ENCODE assay signal across 10 cellular contexts in the genomic region with DNA sequence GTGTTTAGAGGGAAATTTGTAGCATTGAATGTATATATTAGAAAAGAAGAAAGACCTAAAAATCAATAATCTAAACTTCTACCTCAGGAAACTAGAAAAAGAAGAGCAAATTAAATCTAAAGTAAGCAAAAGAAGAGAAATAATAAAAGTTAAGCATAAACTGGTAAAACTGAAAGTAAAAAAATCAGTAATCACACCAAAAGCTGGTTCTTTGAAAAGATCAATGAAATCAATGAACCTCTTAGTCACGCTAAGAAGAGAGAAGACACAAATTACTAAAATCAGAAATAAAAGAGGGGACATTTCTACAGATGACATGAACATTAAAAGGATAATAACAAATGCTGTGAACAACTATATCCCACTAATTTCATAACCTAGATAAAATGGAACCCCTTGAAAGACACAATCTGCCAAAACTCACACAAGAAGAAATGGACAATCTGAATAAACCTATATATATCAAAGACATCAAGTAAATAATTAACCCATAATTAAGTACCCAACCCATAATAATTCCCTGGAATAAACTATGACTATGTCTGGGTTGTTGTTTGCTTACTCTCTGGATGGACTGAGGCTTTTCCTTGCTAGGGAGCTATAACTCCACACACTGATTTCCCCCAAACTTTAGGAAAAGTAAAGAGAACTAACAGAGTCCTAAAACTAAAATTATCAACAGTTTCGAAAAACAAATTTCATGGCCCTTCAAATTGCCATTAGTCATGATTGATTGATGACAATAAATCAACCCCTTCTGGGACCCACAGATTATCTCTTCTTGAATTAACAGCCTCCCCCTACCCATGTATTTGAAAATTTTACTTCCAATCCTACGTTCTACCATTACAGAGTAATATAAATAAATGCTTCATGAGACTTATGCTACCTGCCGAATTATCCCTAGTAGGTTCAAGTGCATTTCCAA.
"Had no signal": no experiment of that assay in that cellular context is flagged by ENCODE, and none has a peak within 500 bp of the region (broad histone marks: within the 10 kb centered on the region; RNA-seq: fewer than 3 reads in every experiment).

No MANE protein-coding gene starts in this region.

- H3K4me3 ChIP-seq: colonic mucosa, heart left ventricle, sigmoid colon had no signal

- ATAC-seq: heart left ventricle; naive thymus-derived CD4-positive, alpha-beta T cell; stimulated activated naive CD8-positive, alpha-beta T cell treated with anti-CD3 and anti-CD28 coated beads, Interleukin-15, Interleukin-2, amounts not matched to agents 100 U/mL and 50 U/mL, for 24 hours had no signal

- H3K9me3 Mint-ChIP-seq: naive thymus-derived CD4-positive, alpha-beta T cell had no signal

- H3K27ac ChIP-seq: colonic mucosa, heart left ventricle, sigmoid colon had no signal

- H3K9me3 ChIP-seq: colonic mucosa, heart left ventricle, sigmoid colon had no signal

- DNase-seq: activated CD4-positive, alpha-beta T cell treated with anti-CD3 and anti-CD28 coated beads, Interleukin-2, amount 50 U/mL, for 4 hours; activated CD4-positive, CD25-positive, alpha-beta regulatory T cell; activated naive CD4-positive, alpha-beta T cell treated with Interleukin-2 at 50 U/mL for 16 hours; colonic mucosa; effector CD8-positive, alpha-beta T cell; heart left ventricle; naive thymus-derived CD4-positive, alpha-beta T cell; sigmoid colon; stimulated activated CD4-positive, alpha-beta T cell treated with anti-CD3 and anti-CD28 coated beads, Interleukin-12 subunit alpha, Interleukin-12 subunit beta, amount 100 ng/mL, for 4 hours; stimulated activated naive CD8-positive, alpha-beta T cell treated with anti-CD3 and anti-CD28 coated beads, Interleukin-15, Interleukin-2, amounts not matched to agents 100 U/mL and 50 U/mL, for 24 hours had no signal

- H3K36me3 ChIP-seq: colonic mucosa, heart left ventricle, sigmoid colon had no signal

- H3K27me3 ChIP-seq: colonic mucosa, heart left ventricle, sigmoid colon had no signal
